Comparison of ENCODE assay signal across 8 cellular contexts in genomic region chr16:73056911-73057310, GRCh38. TPM values are rescaled to one million over a fixed set of nuclear protein-coding genes. Genes with fewer than 3 reads are reported as not detected.
DNase-seq lines count a peak whose midpoint lies in the region; TF ChIP-seq lines count a peak whose summit lies in the region.

No MANE protein-coding gene starts in this region.

- H3K27ac ChIP-seq in duodenal mucosa (ENCODE audit: low read depth, low read length), result peak overlapping the region; percentile 79

- H3K36me3 ChIP-seq in Caco-2 (ENCODE audit: control insufficient read depth, insufficient read depth, low read length) (no peaks in the 10 kb centered on the region), duodenal mucosa (ENCODE audit: control insufficient read depth in 1 of 2, insufficient read depth in 2 of 2, low read length in 2 of 2) (no peaks in the 10 kb centered on the region), neuron (ENCODE audit: insufficient read depth, low read length) (no peaks in the 10 kb centered on the region)

- H3K27me3 ChIP-seq in Caco-2 (replicated peaks; ENCODE audit: control insufficient read depth, insufficient read depth, low read length) (no peaks in the 10 kb centered on the region), duodenal mucosa (ENCODE audit: control insufficient read depth in 1 of 2, insufficient read depth in 2 of 2, low read length in 2 of 2) (peaks cover 3 to 13% of the 10 kb centered on the region in 2 donors), neuron (ENCODE audit: insufficient read depth, low read length) (no peaks in the 10 kb centered on the region)

- H3K4me3 ChIP-seq in Caco-2 (ENCODE audit: low read depth, low read length) (peak overlapping the region; percentile 58), duodenal mucosa (ENCODE audit: low read depth in 1 of 2, low read length in 2 of 2) (peak overlapping the region; percentile 38 to 64), neuron (ENCODE audit: low read length) (peak overlapping the region; percentile 89)

- peaks cover 44% of the 10 kb centered on the region for H3K4me1 ChIP-seq in Caco-2
- H3K4me1 ChIP-seq in duodenal mucosa (ENCODE audit: control insufficient read depth in 1 of 2, insufficient read depth in 2 of 2, low read length in 2 of 2), result peaks cover 34 to 41% of the 10 kb centered on the region in 2 donors
- H3K4me1 ChIP-seq in neuron (ENCODE audit: insufficient read depth, low read length), result peaks cover 78% of the 10 kb centered on the region

- TF ChIP-seq CTCF in Caco-2 (IDR thresholded peaks at IDR 0.05; ENCODE audit: insufficient read depth in 1 of 2, low read depth in 1 of 2, low read length in 1 of 2, severe bottlenecking in 1 of 2, unreplicated experiment in 1 of 2), result no peak

- H3K36me3 Mint-ChIP-seq in Caco-2 (ENCODE audit: insufficient read depth, unreplicated experiment), result peaks cover 18% of the 10 kb centered on the region

- no peak overlapping the region for H2AFZ ChIP-seq in neuron (ENCODE audit: low read depth, low read length)

- no peaks in the 10 kb centered on the region for H3K9me3 Mint-ChIP-seq in Caco-2 (ENCODE audit: unreplicated experiment)

- CTCF ChIA-PET in Caco-2 (lab: Charles Lee), result interaction anchor here (0.9 kb wide), 1 partner anchor 60 kb away, joined by 3 read pairs; no protein-coding TSS in a partner anchor

- H3K4me3 Mint-ChIP-seq in Caco-2 (ENCODE audit: unreplicated experiment), result peak overlapping the region; percentile 91

- peak overlapping the region; percentile 89 for H3K27ac Mint-ChIP-seq in Caco-2 (ENCODE audit: unreplicated experiment)

- peaks cover 52% of the 10 kb centered on the region for H3K4me1 Mint-ChIP-seq in Caco-2 (ENCODE audit: low read depth, unreplicated experiment)

- intact Hi-C loops in Caco-2 (cut with micrococcal nuclease; ENCODE audit: unreplicated experiment), result loop anchor here (1.0 to 5.0 kb wide), 4 partner anchors 9 to 115 kb away; partner anchors contain the start of gene ZFHX3

- no peaks in the 10 kb centered on the region for H3K27me3 Mint-ChIP-seq in Caco-2 (ENCODE audit: insufficient read depth, unreplicated experiment)

- H3K9ac ChIP-seq in duodenal mucosa (ENCODE audit: low read depth in 1 of 2, low read length in 2 of 2), result peak overlapping the region; percentile 55 to 61

- DNase-seq in Caco-2 (no peak), NCI-H345 (lab: John Stamatoyannopoulos, UW) (peak; percentile 13), SKM-1 (lab: John Stamatoyannopoulos, UW; ENCODE audit: unreplicated experiment) (no peak), GF-D8 (lab: John Stamatoyannopoulos, UW) (no peak), EL (no peak)
- DNase-seq in stimulated activated CD4-positive, alpha-beta T cell treated with anti-CD3 and anti-CD28 coated beads, Interleukin-4, amount 100 ng/mL, for 4 hours, result no peak

- BruUV-seq in Caco-2 (replicated peaks; lab: Mats Ljungman, UMichigan), result TSS peak; percentile 62

- POLR2A ChIA-PET in Caco-2 (lab: Charles Lee), result no interaction called here

- H3K9me3 ChIP-seq in Caco-2 (no peaks in the 10 kb centered on the region), duodenal mucosa (ENCODE audit: control insufficient read depth in 1 of 2, low read length in 2 of 2) (no peaks in the 10 kb centered on the region), neuron (ENCODE audit: low read length) (no peaks in the 10 kb centered on the region)

RNA-seq across cellular contexts. Expression of gene ZFHX3, which starts 9.0 kb away (rescaled TPM):
- total RNA-seq in Caco-2 (2022), result 39.9 TPM in 2 replicates
